1 cellular context compared by ENCODE assay signal in genomic region chr3:34106879-34107278, GRCh38.
TF ChIP-seq lines count a peak whose summit lies in the region.

No MANE protein-coding gene starts in this region.

TF ChIP-seq in GM23338, 12 proteins besides CTCF, POLR2A, EP300 and RAD21 (continued from another document):
- no peak for TF ChIP-seq ZNF462 (CRISPR knock-in tag; IDR thresholded peaks at IDR 0.05)
- TF ChIP-seq POLR2AphosphoS5 (IDR thresholded peaks at IDR 0.05; ENCODE audit: low read depth) = no peak
- no peak for TF ChIP-seq ZNF114 (CRISPR knock-in tag; IDR thresholded peaks at IDR 0.05)
- no peak for TF ChIP-seq ETS1 (IDR thresholded peaks at IDR 0.05)
- no peak for TF ChIP-seq NANOG (IDR thresholded peaks at IDR 0.05; ENCODE audit: borderline replicate concordance)
- TF ChIP-seq EZH2 (IDR thresholded peaks at IDR 0.05; ENCODE audit: low read depth, unreplicated experiment) = no peak
- no peak for TF ChIP-seq JUNB (IDR thresholded peaks at IDR 0.05; ENCODE audit: unreplicated experiment)
- TF ChIP-seq REST (IDR thresholded peaks at IDR 0.05; ENCODE audit: unreplicated experiment) = no peak
